Comparison of ENCODE assay signal across 2 cellular contexts in genomic region chr17:2672026-2672425, GRCh38.
TF ChIP-seq lines count a peak whose summit lies in the region.

No MANE protein-coding gene starts in this region.

TF ChIP-seq in HEK293, 187 proteins besides CTCF, POLR2A, EP300 and RAD21 (continued from another document):
- no peak for TF ChIP-seq ZNF529 (tag by site-specific recombination; IDR thresholded peaks at IDR 0.05; ENCODE audit: insufficient replicate concordance)
- TF ChIP-seq ZNF362 (tag by site-specific recombination; IDR thresholded peaks at IDR 0.05): 0 out of 2 replicates have a peak, but pooled peaks have one; percentile 18

TF ChIP-seq in HepG2, 621 proteins besides CTCF, POLR2A, EP300 and RAD21 (continued from another document):
- TF ChIP-seq ZNF362 (CRISPR knock-in tag; IDR thresholded peaks at IDR 0.05; ENCODE audit: borderline replicate concordance): peak; percentile 94
- TF ChIP-seq CEBPB (IDR thresholded peaks at IDR 0.05; ENCODE audit: borderline replicate concordance, low read depth, low read length): peak; percentile 76
- TF ChIP-seq HOXA3 (CRISPR knock-in tag; IDR thresholded peaks at IDR 0.05): 0 out of 2 replicates have a peak, but pooled peaks have one; percentile 27
- TF ChIP-seq, protein P1, sequence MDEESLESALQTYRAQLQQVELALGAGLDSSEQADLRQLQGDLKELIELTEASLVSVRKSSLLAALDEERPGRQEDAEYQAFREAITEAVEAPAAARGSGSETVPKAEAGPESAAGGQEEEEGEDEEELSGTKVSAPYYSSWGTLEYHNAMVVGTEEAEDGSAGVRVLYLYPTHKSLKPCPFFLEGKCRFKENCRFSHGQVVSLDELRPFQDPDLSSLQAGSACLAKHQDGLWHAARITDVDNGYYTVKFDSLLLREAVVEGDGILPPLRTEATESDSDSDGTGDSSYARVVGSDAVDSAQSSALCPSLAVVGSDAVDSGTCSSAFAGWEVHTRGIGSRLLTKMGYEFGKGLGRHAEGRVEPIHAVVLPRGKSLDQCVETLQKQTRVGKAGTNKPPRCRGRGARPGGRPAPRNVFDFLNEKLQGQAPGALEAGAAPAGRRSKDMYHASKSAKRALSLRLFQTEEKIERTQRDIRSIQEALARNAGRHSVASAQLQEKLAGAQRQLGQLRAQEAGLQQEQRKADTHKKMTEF (CRISPR knock-in tag; IDR thresholded peaks at IDR 0.05): 0 out of 2 replicates have a peak, but pooled peaks have one; percentile 4
- TF ChIP-seq ZMAT5 (CRISPR knock-in tag; IDR thresholded peaks at IDR 0.05; ENCODE audit: borderline replicate concordance, low read depth): no peak
- TF ChIP-seq CEBPG (CRISPR knock-in tag; IDR thresholded peaks at IDR 0.05): peak; percentile 67
- TF ChIP-seq ZNF775 (CRISPR knock-in tag; IDR thresholded peaks at IDR 0.05; ENCODE audit: borderline replicate concordance): no peak
- no peak for TF ChIP-seq CENPX (CRISPR knock-in tag; IDR thresholded peaks at IDR 0.05)
- TF ChIP-seq SALL1 (CRISPR knock-in tag; IDR thresholded peaks at IDR 0.05): peak; percentile 51
- TF ChIP-seq HNF4G (IDR thresholded peaks at IDR 0.05; ENCODE audit: borderline replicate concordance, low read depth, low read length): 0 out of 2 replicates have a peak, but pooled peaks have one; percentile 36
- no peak for TF ChIP-seq HNF4G (CRISPR knock-in tag; IDR thresholded peaks at IDR 0.05; ENCODE audit: borderline replicate concordance, low read depth)
- TF ChIP-seq, protein P2, sequence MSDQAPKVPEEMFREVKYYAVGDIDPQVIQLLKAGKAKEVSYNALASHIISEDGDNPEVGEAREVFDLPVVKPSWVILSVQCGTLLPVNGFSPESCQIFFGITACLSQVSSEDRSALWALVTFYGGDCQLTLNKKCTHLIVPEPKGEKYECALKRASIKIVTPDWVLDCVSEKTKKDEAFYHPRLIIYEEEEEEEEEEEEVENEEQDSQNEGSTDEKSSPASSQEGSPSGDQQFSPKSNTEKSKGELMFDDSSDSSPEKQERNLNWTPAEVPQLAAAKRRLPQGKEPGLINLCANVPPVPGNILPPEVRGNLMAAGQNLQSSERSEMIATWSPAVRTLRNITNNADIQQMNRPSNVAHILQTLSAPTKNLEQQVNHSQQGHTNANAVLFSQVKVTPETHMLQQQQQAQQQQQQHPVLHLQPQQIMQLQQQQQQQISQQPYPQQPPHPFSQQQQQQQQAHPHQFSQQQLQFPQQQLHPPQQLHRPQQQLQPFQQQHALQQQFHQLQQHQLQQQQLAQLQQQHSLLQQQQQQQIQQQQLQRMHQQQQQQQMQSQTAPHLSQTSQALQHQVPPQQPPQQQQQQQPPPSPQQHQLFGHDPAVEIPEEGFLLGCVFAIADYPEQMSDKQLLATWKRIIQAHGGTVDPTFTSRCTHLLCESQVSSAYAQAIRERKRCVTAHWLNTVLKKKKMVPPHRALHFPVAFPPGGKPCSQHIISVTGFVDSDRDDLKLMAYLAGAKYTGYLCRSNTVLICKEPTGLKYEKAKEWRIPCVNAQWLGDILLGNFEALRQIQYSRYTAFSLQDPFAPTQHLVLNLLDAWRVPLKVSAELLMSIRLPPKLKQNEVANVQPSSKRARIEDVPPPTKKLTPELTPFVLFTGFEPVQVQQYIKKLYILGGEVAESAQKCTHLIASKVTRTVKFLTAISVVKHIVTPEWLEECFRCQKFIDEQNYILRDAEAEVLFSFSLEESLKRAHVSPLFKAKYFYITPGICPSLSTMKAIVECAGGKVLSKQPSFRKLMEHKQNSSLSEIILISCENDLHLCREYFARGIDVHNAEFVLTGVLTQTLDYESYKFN (CRISPR knock-in tag; conservative IDR thresholded peaks at IDR 0.05): peak; percentile 50
- TF ChIP-seq FOXO4 (CRISPR knock-in tag; conservative IDR thresholded peaks at IDR 0.05): no peak
- TF ChIP-seq HBP1 (CRISPR knock-in tag; IDR thresholded peaks at IDR 0.05; ENCODE audit: low read depth): no peak
- no peak for TF ChIP-seq HOXA9 (CRISPR knock-in tag; IDR thresholded peaks at IDR 0.05; ENCODE audit: borderline replicate concordance)
- no peak for TF ChIP-seq ZC3H4 (CRISPR knock-in tag; IDR thresholded peaks at IDR 0.05; ENCODE audit: borderline replicate concordance)
- TF ChIP-seq GATAD2A (CRISPR knock-in tag; IDR thresholded peaks at IDR 0.05): peak; percentile 32; the same call in 1 of the 2 replicates
- peak; percentile 58; the same call in 1 of the 2 replicates for TF ChIP-seq ZBTB33 (CRISPR knock-in tag; IDR thresholded peaks at IDR 0.05)
- TF ChIP-seq IKZF4 (CRISPR knock-in tag; IDR thresholded peaks at IDR 0.05; ENCODE audit: borderline replicate concordance, low read depth, not compliant biosample characterization): no peak
- peak; percentile 82 for TF ChIP-seq HNF4A (CRISPR knock-in tag; IDR thresholded peaks at IDR 0.05)
- peak; percentile 36; the same call in 1 of the 2 replicates for TF ChIP-seq TFDP2 (CRISPR knock-in tag; IDR thresholded peaks at IDR 0.05)
- peak; percentile 57; the same call in 1 of the 2 replicates for TF ChIP-seq RARA (CRISPR knock-in tag; IDR thresholded peaks at IDR 0.05)
- TF ChIP-seq SOX6 (IDR thresholded peaks at IDR 0.05): no peak
- 0 out of 2 replicates have a peak, but pooled peaks have one; percentile 10 for TF ChIP-seq SOX6 (CRISPR knock-in tag; IDR thresholded peaks at IDR 0.05)
- 0 out of 2 replicates have a peak, but pooled peaks have one; percentile 65 for TF ChIP-seq NCOR1 (IDR thresholded peaks at IDR 0.05; ENCODE audit: borderline replicate concordance, low read length)
- TF ChIP-seq HES4 (CRISPR knock-in tag; IDR thresholded peaks at IDR 0.05; ENCODE audit: borderline replicate concordance): no peak
- TF ChIP-seq NR2F6 (IDR thresholded peaks at IDR 0.05): peak; percentile 22; the same call in 1 of the 2 replicates
- no peak for TF ChIP-seq NR2F6 (CRISPR knock-in tag; IDR thresholded peaks at IDR 0.05)
- no peak for TF ChIP-seq ERF (CRISPR knock-in tag; IDR thresholded peaks at IDR 0.05)
